ENCODE assay signal across 23 cellular contexts in genomic region chr5:179475956-179476355, GRCh38.
"Had no signal": no experiment of that assay in that cellular context is flagged by ENCODE, and none has a peak within 500 bp of the region (broad histone marks: within the 10 kb centered on the region; RNA-seq: fewer than 3 reads in every experiment).

No MANE protein-coding gene starts in this region.

- ATAC-seq: esophagus mucosa; gastrocnemius medialis; natural killer cell treated with Interleukin-12 subunit alpha and Interleukin-12 subunit beta and Interleukin-15 and Interleukin-18, amount 100 ng/mL, for 72 hours; stimulated activated naive B cell treated with anti-CD40 and anti-IgM and Interleukin-4, amounts not matched to agents 10 μg/mL and 1 μg/mL and 100 μg/mL, for 72 hours; stimulated activated naive CD8-positive, alpha-beta T cell treated with anti-CD3 and anti-CD28 coated beads, Interleukin-15, amount 100 ng/mL, for 72 hours had no signal

- H3K4me3 Mint-ChIP-seq: memory B cell; naive B cell; natural killer cell treated with Interleukin-12 subunit alpha and Interleukin-12 subunit beta and Interleukin-15 and Interleukin-18, amount 100 ng/mL, for 72 hours; stimulated activated naive B cell treated with anti-CD40 and anti-IgM and Interleukin-4, amounts not matched to agents 10 μg/mL and 1 μg/mL and 100 μg/mL, for 72 hours; stimulated activated naive CD8-positive, alpha-beta T cell treated with anti-CD3 and anti-CD28 coated beads, Interleukin-15, amount 100 ng/mL, for 72 hours had no signal

- H3K36me3 ChIP-seq: gastrocnemius medialis, neutrophil, pancreas, suprapubic skin, transverse colon, upper lobe of right lung, uterus had no signal

- H3K4me1 ChIP-seq: gastrocnemius medialis, pancreas, suprapubic skin, transverse colon, upper lobe of right lung, uterus had no signal

- H3K27me3 ChIP-seq: dorsolateral prefrontal cortex, gastrocnemius medialis, pancreas, suprapubic skin, transverse colon, upper lobe of right lung, uterus had no signal

- H3K27ac ChIP-seq: dorsolateral prefrontal cortex, epithelial cell of prostate, gastrocnemius medialis, neutrophil, pancreas, skin epidermis, suprapubic skin, transverse colon, upper lobe of right lung, uterus had no signal

- H3K9me3 Mint-ChIP-seq: natural killer cell treated with Interleukin-12 subunit alpha and Interleukin-12 subunit beta and Interleukin-15 and Interleukin-18, amount 100 ng/mL, for 72 hours; stimulated activated naive CD8-positive, alpha-beta T cell treated with anti-CD3 and anti-CD28 coated beads, Interleukin-15, amount 100 ng/mL, for 72 hours had no signal

- H3K4me3 ChIP-seq: dorsolateral prefrontal cortex, gastrocnemius medialis, lung, pancreas, skin epidermis, suprapubic skin, transverse colon, upper lobe of right lung, uterus had no signal

- H3K36me3 Mint-ChIP-seq: natural killer cell treated with Interleukin-12 subunit alpha and Interleukin-12 subunit beta and Interleukin-15 and Interleukin-18, amount 100 ng/mL, for 72 hours; stimulated activated naive B cell treated with anti-CD40 and anti-IgM and Interleukin-4, amounts not matched to agents 10 μg/mL and 1 μg/mL and 100 μg/mL, for 72 hours had no signal

- H3K9me3 ChIP-seq: gastrocnemius medialis, neutrophil, pancreas, suprapubic skin, transverse colon, upper lobe of right lung, uterus had no signal

- DNase-seq: cortex of kidney; dorsolateral prefrontal cortex; effector CD4-positive, alpha-beta T cell; foreskin fibroblast; gastrocnemius medialis; head of caudate nucleus; naive B cell; pancreas; stimulated activated CD4-positive, alpha-beta T cell treated with anti-CD3 and anti-CD28 coated beads, Interleukin-15, amount 100 ng/mL, for 24 hours; stimulated activated CD4-positive, alpha-beta T cell treated with anti-CD3 and anti-CD28 coated beads, Interleukin-2, amount 100 ng/mL, for 48 hours; stimulated activated naive B cell treated with anti-CD40 and anti-IgM and Interleukin-4, amounts not matched to agents 10 μg/mL and 1 μg/mL and 100 μg/mL, for 72 hours; stimulated activated naive CD8-positive, alpha-beta T cell treated with anti-CD3 and anti-CD28 coated beads, Interleukin-15, amount 100 ng/mL, for 72 hours; transverse colon; upper lobe of right lung; uterus had no signal

- H3K4me1 Mint-ChIP-seq: memory B cell; stimulated activated naive B cell treated with anti-CD40 and anti-IgM and Interleukin-4, amounts not matched to agents 10 μg/mL and 1 μg/mL and 100 μg/mL, for 72 hours; stimulated activated naive CD8-positive, alpha-beta T cell treated with anti-CD3 and anti-CD28 coated beads, Interleukin-15, amount 100 ng/mL, for 72 hours had no signal

- H3K27ac Mint-ChIP-seq: memory B cell; natural killer cell treated with Interleukin-12 subunit alpha and Interleukin-12 subunit beta and Interleukin-15 and Interleukin-18, amount 100 ng/mL, for 72 hours; stimulated activated naive B cell treated with anti-CD40 and anti-IgM and Interleukin-4, amounts not matched to agents 10 μg/mL and 1 μg/mL and 100 μg/mL, for 72 hours; stimulated activated naive CD8-positive, alpha-beta T cell treated with anti-CD3 and anti-CD28 coated beads, Interleukin-15, amount 100 ng/mL, for 72 hours had no signal
